ENCODE assay signal across 22 cellular contexts in genomic region chr13:30648522-30649012, GRCh38. TPM values are rescaled to one million over a fixed set of nuclear protein-coding genes. Genes with fewer than 3 reads are reported as not detected.
A peak's percentile ranks its signal among the peaks of the same experiment; 100 is the strongest.
DNase-seq lines count a peak whose midpoint lies in the region; ATAC-seq and TF ChIP-seq lines count a peak whose summit lies in the region.
"Had no signal": no experiment of that assay in that cellular context is flagged by ENCODE, and none has a peak within 500 bp of the region (broad histone marks: within the 10 kb centered on the region; RNA-seq: fewer than 3 reads in every experiment).

No MANE protein-coding gene starts in this region.

- peaks cover 28 to 51% (median 49%) of the 10 kb centered on the region in 3 donors for H3K4me1 Mint-ChIP-seq in CD8-positive, alpha-beta memory T cell
- H3K4me1 Mint-ChIP-seq in T-helper 17 cell (peaks cover 30% of the 10 kb centered on the region), naive B cell (peaks cover 35 to 42% (median 39%) of the 10 kb centered on the region in 3 donors), immature natural killer cell (peaks cover 4 to 33% of the 10 kb centered on the region in 2 donors), endodermal cell (no peaks in the 10 kb centered on the region)
- H3K4me1 Mint-ChIP-seq: WTC11 had no signal

- H3K9ac ChIP-seq in endodermal cell (ENCODE audit: extremely low read depth, low read length, poor library complexity, severe bottlenecking): no peak overlapping the region
- H3K9ac ChIP-seq: GM23248 had no signal

- no peaks in the 10 kb centered on the region for H3K4me1 ChIP-seq in CD8-positive, alpha-beta memory T cell (ENCODE audit: insufficient read depth, low read length)
- H3K4me1 ChIP-seq in endodermal cell (ENCODE audit: control insufficient read depth, insufficient read depth, low read length): no peaks in the 10 kb centered on the region
- H3K4me1 ChIP-seq: SJCRH30 had no signal

- DNase-seq in CD8-positive, alpha-beta memory T cell: no peak
- DNase-seq in T-helper 17 cell: no peak
- DNase-seq in naive B cell: no peak
- DNase-seq in immature natural killer cell: no peak
- no peak for DNase-seq in GM19238 (ENCODE audit: insufficient read length, low spot score)
- DNase-seq in endodermal cell: no peak
- DNase-seq: activated CD4-positive, alpha-beta memory T cell treated with anti-CD3 and anti-CD28 coated beads for 36 hours; activated gamma-delta T cell; amygdala; GM23248; kidney glomerular epithelial cell; mesenchymal stem cell; NCI-H1105; NCI-H446; ovary; right cardiac atrium; SJCRH30; substantia nigra had no signal

- H3K9me3 ChIP-seq in CD8-positive, alpha-beta memory T cell (ENCODE audit: low read length): no peaks in the 10 kb centered on the region
- no peaks in the 10 kb centered on the region for H3K9me3 ChIP-seq in T-helper 17 cell (ENCODE audit: control insufficient read depth, low read length, poor library complexity, severe bottlenecking)
- no peaks in the 10 kb centered on the region for H3K9me3 ChIP-seq in endodermal cell (ENCODE audit: control insufficient read depth, low read length)
- H3K9me3 ChIP-seq: ovary, SJCRH30 had no signal

- peaks cover 35% of the 10 kb centered on the region for H3K36me3 ChIP-seq in CD8-positive, alpha-beta memory T cell (ENCODE audit: insufficient read depth, low read length)
- peaks cover 73% of the 10 kb centered on the region for H3K36me3 ChIP-seq in endodermal cell (ENCODE audit: control insufficient read depth, insufficient read depth, low read length)
- H3K36me3 ChIP-seq: ovary had no signal

- POLR2A ChIA-PET in CD8-positive, alpha-beta memory T cell (lab: Charles Lee): no interaction called here

- no peak overlapping the region for H3K4me3 Mint-ChIP-seq in CD8-positive, alpha-beta memory T cell
- H3K4me3 Mint-ChIP-seq in T-helper 17 cell (no peak overlapping the region), naive B cell (peak overlapping the region in 6 of 8 donors; percentile 12 to 71 (median 60)), immature natural killer cell (no peak overlapping the region), endodermal cell (no peak overlapping the region)
- H3K4me3 Mint-ChIP-seq: activated CD4-positive, alpha-beta memory T cell treated with anti-CD3 and anti-CD28 coated beads for 36 hours; WTC11 had no signal

- peaks cover 7 to 92% (median 25%) of the 10 kb centered on the region in 3 donors for H3K36me3 Mint-ChIP-seq in CD8-positive, alpha-beta memory T cell
- H3K36me3 Mint-ChIP-seq in T-helper 17 cell (ENCODE audit: low read depth): peaks cover 20% of the 10 kb centered on the region
- H3K36me3 Mint-ChIP-seq in naive B cell: peaks cover 28 to 35% of the 10 kb centered on the region in 2 donors
- peaks cover 30 to 46% (median 32%) of the 10 kb centered on the region in 3 donors for H3K36me3 Mint-ChIP-seq in immature natural killer cell
- H3K36me3 Mint-ChIP-seq in endodermal cell (ENCODE audit: low read depth): peaks cover 51% of the 10 kb centered on the region

- H3K27me3 ChIP-seq in CD8-positive, alpha-beta memory T cell (ENCODE audit: insufficient read depth, low read length, poor library complexity, severe bottlenecking): no peaks in the 10 kb centered on the region
- no peaks in the 10 kb centered on the region for H3K27me3 ChIP-seq in endodermal cell (ENCODE audit: control insufficient read depth, insufficient read depth, low read length, poor library complexity, severe bottlenecking)
- H3K27me3 ChIP-seq: ovary, SJCRH30 had no signal

- CTCF ChIA-PET in CD8-positive, alpha-beta memory T cell (lab: Charles Lee): no interaction called here

- H3K4me3 ChIP-seq in CD8-positive, alpha-beta memory T cell (ENCODE audit: low read length): no peak overlapping the region
- H3K4me3 ChIP-seq in endodermal cell (ENCODE audit: low read length): no peak overlapping the region
- H3K4me3 ChIP-seq: GM23248, ovary, SJCRH30 had no signal

- H3K27me3 Mint-ChIP-seq in CD8-positive, alpha-beta memory T cell: no peaks in the 10 kb centered on the region
- H3K27me3 Mint-ChIP-seq in T-helper 17 cell (no peaks in the 10 kb centered on the region), naive B cell (no peaks in the 10 kb centered on the region), immature natural killer cell (ENCODE audit: low read depth in 3 of 3) (peaks cover 0 to 3% (median 2%) of the 10 kb centered on the region in 3 donors), endodermal cell (ENCODE audit: insufficient read depth) (no peaks in the 10 kb centered on the region)
- H3K27me3 Mint-ChIP-seq: activated CD4-positive, alpha-beta memory T cell treated with anti-CD3 and anti-CD28 coated beads for 36 hours had no signal

- ATAC-seq in T-helper 17 cell (no peak), naive B cell (ENCODE audit: low read depth in 2 of 2) (peak; percentile 73 to 87), HG02884 (IDR thresholded peaks at IDR 0.05; ENCODE audit: unreplicated experiment) (no peak)
- ATAC-seq: Panc1, right cardiac atrium, WTC11 had no signal

- H3K9me3 Mint-ChIP-seq in CD8-positive, alpha-beta memory T cell: no peaks in the 10 kb centered on the region
- H3K9me3 Mint-ChIP-seq in naive B cell (no peaks in the 10 kb centered on the region), immature natural killer cell (no peaks in the 10 kb centered on the region), endodermal cell (no peaks in the 10 kb centered on the region)
- H3K9me3 Mint-ChIP-seq: activated CD4-positive, alpha-beta memory T cell treated with anti-CD3 and anti-CD28 coated beads for 36 hours; WTC11 had no signal

- peak overlapping the region in 5 of 8 donors; percentile 8 to 93 (median 59) for H3K27ac Mint-ChIP-seq in CD8-positive, alpha-beta memory T cell
- H3K27ac Mint-ChIP-seq in T-helper 17 cell: peak overlapping the region; percentile 84
- peak overlapping the region; percentile 29 to 92 (median 82) for H3K27ac Mint-ChIP-seq in naive B cell
- no peak overlapping the region for H3K27ac Mint-ChIP-seq in immature natural killer cell
- no peak overlapping the region for H3K27ac Mint-ChIP-seq in endodermal cell
- H3K27ac Mint-ChIP-seq: activated CD4-positive, alpha-beta memory T cell treated with anti-CD3 and anti-CD28 coated beads for 36 hours; WTC11 had no signal

- WGBS in endodermal cell (ENCODE audit: insufficient coverage in 1 of 2, insufficient read length in 1 of 2), 2 experiments: 86 to 94% methylated on average over 3 of the region's 4 CpGs

- H3K27ac ChIP-seq in 22Rv1 (peak overlapping the region; percentile 28; the same call in 1 of the 2 replicates), endodermal cell (ENCODE audit: low read depth, low read length) (no peak overlapping the region)
- H3K27ac ChIP-seq in CD8-positive, alpha-beta memory T cell (ENCODE audit: low read depth, low read length): no peak overlapping the region
- H3K27ac ChIP-seq: GM23248, ovary, SJCRH30 had no signal

- no peak for TF ChIP-seq CTCF in 22Rv1 (IDR thresholded peaks at IDR 0.05)
- TF ChIP-seq CTCF in endodermal cell (conservative IDR thresholded peaks at IDR 0.05): no peak

RNA-seq across cellular contexts. Expression of gene USPL1, which starts 30.8 kb away (rescaled TPM):
- 10 to 100 TPM; 15.4 to 15.6 TPM for total RNA-seq in CD8-positive, alpha-beta memory T cell
- polyA plus RNA-seq in CD8-positive, alpha-beta memory T cell: 16.8 TPM
- total RNA-seq in T-helper 17 cell (10 to 100 TPM; 31.8 to 32.4 TPM), endodermal cell (10 to 100 TPM; 17.9 to 19.3 TPM)
- polyA plus RNA-seq in naive B cell (ENCODE audit: low read depth in 6 of 6) (10 to 100 TPM; 29.8 to 50.0 (median 39.3) TPM), immature natural killer cell (10 to 100 TPM in 2 of 3 donors, 1 to 10 TPM in 1; 9.5 to 13.2 (median 12.3) TPM)
- polyA plus RNA-seq in endodermal cell (2013, experiment 1 of 2): 22.4 TPM
- polyA plus RNA-seq in endodermal cell (2013, experiment 2 of 2): 21.4 TPM

Comparison
In these comparisons a context has a peak if more than half of its experiments do, and no peak if none do; other contexts are left out.
1. H3K27ac Mint-ChIP-seq: peak in CD8-positive, alpha-beta memory T cell (5 of 8), T-helper 17 cell (single experiment) and naive B cell (6 of 6); none in immature natural killer cell (0 of 6) and endodermal cell (single experiment).
2. H3K4me3 Mint-ChIP-seq: peak in naive B cell (6 of 8); none in CD8-positive, alpha-beta memory T cell (0 of 7), T-helper 17 cell (single experiment), immature natural killer cell (0 of 5) and endodermal cell (single experiment).
3. ATAC-seq: peak in naive B cell (2 of 2); none in T-helper 17 cell (single experiment) and HG02884 (single experiment).